Comparison of ENCODE assay signal across 17 cellular contexts in the genomic region with DNA sequence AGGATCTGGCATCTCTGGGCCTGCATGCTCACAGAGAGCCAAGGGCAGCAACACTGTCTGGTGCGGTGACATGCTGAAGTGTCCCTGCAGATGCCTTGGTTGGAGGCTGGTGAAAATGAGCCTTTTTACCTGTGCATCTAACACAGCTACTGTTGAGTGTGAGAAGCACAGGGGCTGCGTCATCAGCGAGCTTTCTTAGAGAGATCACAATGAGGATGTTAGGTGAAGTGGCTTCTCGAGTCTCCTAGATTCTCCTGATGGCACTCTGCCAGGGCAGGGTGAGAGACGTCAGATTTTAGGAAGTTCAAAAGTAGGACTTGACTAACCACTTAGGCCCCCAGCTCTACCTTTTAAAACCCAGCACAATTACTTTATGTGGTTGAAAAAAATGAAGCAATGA. TPM values are rescaled to one million over a fixed set of nuclear protein-coding genes. Genes with fewer than 3 reads are reported as not detected.
DNase-seq lines count a peak whose midpoint lies in the region; ATAC-seq lines count a peak whose summit lies in the region.
"Had no signal": no experiment of that assay in that cellular context is flagged by ENCODE, and none has a peak within 500 bp of the region (broad histone marks: within the 10 kb centered on the region; RNA-seq: fewer than 3 reads in every experiment).

No MANE protein-coding gene starts in this region.

- peak overlapping the region; percentile 21 for H3K27ac Mint-ChIP-seq in stimulated activated memory B cell treated with anti-CD40 and anti-IgM and Interleukin-4, amounts not matched to agents 10 μg/mL and 1 μg/mL and 100 μg/mL, for 72 hours
- H3K27ac Mint-ChIP-seq in activated T-cell treated with anti-CD3 and anti-CD28 coated beads, Interleukin-2, amount 50 U/mL, for 72 hours: no peak overlapping the region

- no peaks in the 10 kb centered on the region for H3K9me3 Mint-ChIP-seq in stimulated activated memory B cell treated with anti-CD40 and anti-IgM and Interleukin-4, amounts not matched to agents 10 μg/mL and 1 μg/mL and 100 μg/mL, for 72 hours
- no peaks in the 10 kb centered on the region for H3K9me3 Mint-ChIP-seq in activated T-cell treated with anti-CD3 and anti-CD28 coated beads, Interleukin-2, amount 50 U/mL, for 72 hours

- no peak for ATAC-seq in stimulated activated memory B cell treated with anti-CD40 and anti-IgM and Interleukin-4, amounts not matched to agents 10 μg/mL and 1 μg/mL and 100 μg/mL, for 72 hours
- no peak for ATAC-seq in GM19455 (IDR thresholded peaks at IDR 0.05; ENCODE audit: unreplicated experiment)
- no peak for ATAC-seq in activated T-cell treated with anti-CD3 and anti-CD28 coated beads, Interleukin-2, amount 50 U/mL, for 72 hours (replicated peaks in 1 of 2)
- ATAC-seq in GM18873 (IDR thresholded peaks at IDR 0.05; ENCODE audit: low FRiP score, unreplicated experiment): no peak
- ATAC-seq: HepG2 had no signal

- peak; percentile 22 for DNase-seq in NOMO-1 treated with DMSO at 0.1 percent for 48 hours (lab: John Stamatoyannopoulos, UW; ENCODE audit: unreplicated experiment)
- no peak for DNase-seq in NOMO-1 treated with dmso at 0.1 percent for 144 hours (lab: John Stamatoyannopoulos, UW; ENCODE audit: unreplicated experiment)
- peak; percentile 27 for DNase-seq in NCI-H2107 (lab: John Stamatoyannopoulos, UW)
- peak; percentile 70 for DNase-seq in medulla oblongata (ENCODE audit: extremely low spot score)
- no peak for DNase-seq in activated T-cell treated with anti-CD3 and anti-CD28 coated beads, Interleukin-2, amount 50 U/mL, for 72 hours
- DNase-seq: CD4-positive, CD25-positive, alpha-beta regulatory T cell; Kasumi-1; MV-4-11; NCI-H146; NCI-H2171; NCI-H446 treated with DMSO at 0.1 percent for 48 hours; NCI-H82; SHP77 treated with DMSO at 0.1 percent for 48 hours had no signal

- H3K36me3 Mint-ChIP-seq in stimulated activated memory B cell treated with anti-CD40 and anti-IgM and Interleukin-4, amounts not matched to agents 10 μg/mL and 1 μg/mL and 100 μg/mL, for 72 hours: no peaks in the 10 kb centered on the region
- no peaks in the 10 kb centered on the region for H3K36me3 Mint-ChIP-seq in activated T-cell treated with anti-CD3 and anti-CD28 coated beads, Interleukin-2, amount 50 U/mL, for 72 hours (ENCODE audit: insufficient read depth in 2 of 2)
- H3K36me3 Mint-ChIP-seq: CD4-positive, CD25-positive, alpha-beta regulatory T cell had no signal

- no peaks in the 10 kb centered on the region for H3K27me3 Mint-ChIP-seq in stimulated activated memory B cell treated with anti-CD40 and anti-IgM and Interleukin-4, amounts not matched to agents 10 μg/mL and 1 μg/mL and 100 μg/mL, for 72 hours
- peaks cover 23% of the 10 kb centered on the region for H3K27me3 Mint-ChIP-seq in activated T-cell treated with anti-CD3 and anti-CD28 coated beads, Interleukin-2, amount 50 U/mL, for 72 hours (ENCODE audit: low read depth)

- H3K4me1 Mint-ChIP-seq in stimulated activated memory B cell treated with anti-CD40 and anti-IgM and Interleukin-4, amounts not matched to agents 10 μg/mL and 1 μg/mL and 100 μg/mL, for 72 hours: peaks cover 27% of the 10 kb centered on the region
- H3K4me1 Mint-ChIP-seq in activated T-cell treated with anti-CD3 and anti-CD28 coated beads, Interleukin-2, amount 50 U/mL, for 72 hours (ENCODE audit: low read depth): peaks cover 16% of the 10 kb centered on the region

- H3K4me3 Mint-ChIP-seq in stimulated activated memory B cell treated with anti-CD40 and anti-IgM and Interleukin-4, amounts not matched to agents 10 μg/mL and 1 μg/mL and 100 μg/mL, for 72 hours: no peak overlapping the region
- no peak overlapping the region for H3K4me3 Mint-ChIP-seq in activated T-cell treated with anti-CD3 and anti-CD28 coated beads, Interleukin-2, amount 50 U/mL, for 72 hours
- H3K4me3 Mint-ChIP-seq: CD4-positive, CD25-positive, alpha-beta regulatory T cell had no signal

RNA-seq across cellular contexts. Expression of gene SLC15A3, which starts 3.6 kb away (rescaled TPM):
- 1 to 10 TPM; 3.5 to 4.1 TPM for total RNA-seq in activated T-cell treated with anti-CD3 and anti-CD28 coated beads, Interleukin-2, amount 50 U/mL, for 72 hours

RNA-seq across cellular contexts. Expression of gene CD6, which starts 15.9 kb away (rescaled TPM):
- total RNA-seq in activated T-cell treated with anti-CD3 and anti-CD28 coated beads, Interleukin-2, amount 50 U/mL, for 72 hours: 100 to 1,000 TPM; 298 to 313 TPM
- total RNA-seq: HepG2 had no signal

RNA-seq across cellular contexts. Expression of gene TMEM132A, which starts 31.3 kb away (rescaled TPM):
- 1 to 10 TPM; 2.4 to 3.5 TPM for total RNA-seq in activated T-cell treated with anti-CD3 and anti-CD28 coated beads, Interleukin-2, amount 50 U/mL, for 72 hours
- total RNA-seq: CD4-positive, CD25-positive, alpha-beta regulatory T cell had no signal

RNA-seq across cellular contexts. Expression of gene TMEM109, which starts 41.6 kb away (rescaled TPM):
- total RNA-seq in activated T-cell treated with anti-CD3 and anti-CD28 coated beads, Interleukin-2, amount 50 U/mL, for 72 hours: 10 to 100 TPM; 61.9 to 66.3 TPM

RNA-seq across cellular contexts. Expression of gene PRPF19, which starts 49.2 kb away (rescaled TPM):
- 100 to 1,000 TPM; 139 to 175 TPM for total RNA-seq in activated T-cell treated with anti-CD3 and anti-CD28 coated beads, Interleukin-2, amount 50 U/mL, for 72 hours

Comparison
In these comparisons a context has a peak if more than half of its experiments do, and no peak if none do; other contexts are left out.
1. DNase-seq: peak in NOMO-1 treated with DMSO at 0.1 percent for 48 hours (single experiment), NCI-H2107 (single experiment) and medulla oblongata (single experiment); none in NOMO-1 treated with dmso at 0.1 percent for 144 hours (single experiment) and activated T-cell treated with anti-CD3 and anti-CD28 coated beads, Interleukin-2, amount 50 U/mL, for 72 hours (0 of 2).